ENCODE assay signal across 9 cellular contexts in genomic region chr10:93458821-93459257, GRCh38. TPM values are rescaled to one million over a fixed set of nuclear protein-coding genes. Genes with fewer than 3 reads are reported as not detected.
DNase-seq lines count a peak whose midpoint lies in the region; ATAC-seq and TF ChIP-seq lines count a peak whose summit lies in the region.
"Had no signal": no experiment of that assay in that cellular context is flagged by ENCODE, and none has a peak within 500 bp of the region (broad histone marks: within the 10 kb centered on the region; RNA-seq: fewer than 3 reads in every experiment).

No MANE protein-coding gene starts in this region.

- H3K9me3 Mint-ChIP-seq in activated CD4-positive, alpha-beta T cell treated with anti-CD3 and anti-CD28 coated beads, Interleukin-2, amount 10 ng/mL, durations not matched to agents 24 days and 14 days, result no peaks in the 10 kb centered on the region
- H3K9me3 Mint-ChIP-seq: CD4-positive, CD25-positive, alpha-beta regulatory T cell had no signal

- H3K27me3 ChIP-seq in breast epithelium, result no peaks in the 10 kb centered on the region
- no peaks in the 10 kb centered on the region for H3K27me3 ChIP-seq in tibial artery

- H3K4me3 ChIP-seq in breast epithelium (peak overlapping the region in 1 of 3 donors; percentile 57), tibial artery (peak overlapping the region; percentile 9 to 25)

- peak; percentile 43 for ATAC-seq in left lobe of liver

- peaks cover 16% of the 10 kb centered on the region for H3K4me1 Mint-ChIP-seq in activated CD4-positive, alpha-beta T cell treated with anti-CD3 and anti-CD28 coated beads, Interleukin-2, amount 10 ng/mL, durations not matched to agents 24 days and 14 days

- H3K27ac Mint-ChIP-seq in activated CD4-positive, alpha-beta T cell treated with anti-CD3 and anti-CD28 coated beads, Interleukin-2, amount 10 ng/mL, durations not matched to agents 24 days and 14 days, result peak overlapping the region; percentile 66
- H3K27ac Mint-ChIP-seq: CD4-positive, CD25-positive, alpha-beta regulatory T cell had no signal

- H3K36me3 ChIP-seq in breast epithelium (no peaks in the 10 kb centered on the region), tibial artery (peaks cover 0 to 4% (median 0%) of the 10 kb centered on the region in 3 donors)

- H3K27ac ChIP-seq in breast epithelium (peak overlapping the region; percentile 94 to 99), tibial artery (peak overlapping the region; percentile 91 to 92)

- TF ChIP-seq CTCF in breast epithelium (IDR thresholded peaks at IDR 0.05) (no peak), tibial artery (IDR thresholded peaks at IDR 0.05) (no peak)

- no peak overlapping the region for H3K4me3 Mint-ChIP-seq in activated CD4-positive, alpha-beta T cell treated with anti-CD3 and anti-CD28 coated beads, Interleukin-2, amount 10 ng/mL, durations not matched to agents 24 days and 14 days
- H3K4me3 Mint-ChIP-seq: CD4-positive, CD25-positive, alpha-beta regulatory T cell had no signal

- no peak for TF ChIP-seq POLR2A in breast epithelium (IDR thresholded peaks at IDR 0.05)

- H3K36me3 Mint-ChIP-seq in activated CD4-positive, alpha-beta T cell treated with anti-CD3 and anti-CD28 coated beads, Interleukin-2, amount 10 ng/mL, durations not matched to agents 24 days and 14 days (ENCODE audit: low read depth), result peaks cover 1% of the 10 kb centered on the region
- H3K36me3 Mint-ChIP-seq: CD4-positive, CD25-positive, alpha-beta regulatory T cell had no signal

- H3K27me3 Mint-ChIP-seq in activated CD4-positive, alpha-beta T cell treated with anti-CD3 and anti-CD28 coated beads, Interleukin-2, amount 10 ng/mL, durations not matched to agents 24 days and 14 days, result no peaks in the 10 kb centered on the region

- intact Hi-C loops in activated CD4-positive, alpha-beta T cell treated with anti-CD3 and anti-CD28 coated beads, Interleukin-2, amount 10 ng/mL, durations not matched to agents 24 days and 14 days (cut with micrococcal nuclease), result no loop called here
- intact Hi-C loops in breast epithelium (cut with DNase I; ENCODE audit: low total_unique reads) (no loop called here), tibial artery (cut with DNase I; ENCODE audit: low total_unique reads) (no loop called here)

- DNase-seq in activated CD4-positive, alpha-beta T cell treated with anti-CD3 and anti-CD28 coated beads, Interleukin-2, amount 10 ng/mL, durations not matched to agents 24 days and 14 days, result no peak
- no peak for DNase-seq in activated CD4-positive, alpha-beta T cell treated with anti-CD3 and anti-CD28 coated beads for 1 hour
- peak; percentile 75 to 95 for DNase-seq in breast epithelium (ENCODE audit: low spot score in 2 of 2)
- no peak for DNase-seq in left lobe of liver (ENCODE audit: low spot score)
- peak; percentile 92 to 93 for DNase-seq in tibial artery
- DNase-seq in SKM-1 (lab: John Stamatoyannopoulos, UW; ENCODE audit: unreplicated experiment), result no peak
- no peak for DNase-seq in NCI-H524 treated with DMSO at 0.1 percent for 48 hours (lab: John Stamatoyannopoulos, UW)
- DNase-seq in SHP77 (lab: John Stamatoyannopoulos, UW), result no peak
- DNase-seq: CD4-positive, CD25-positive, alpha-beta regulatory T cell had no signal

- H3K9me3 ChIP-seq in breast epithelium (no peaks in the 10 kb centered on the region), tibial artery (no peaks in the 10 kb centered on the region)

- H3K4me1 ChIP-seq in breast epithelium, result peaks cover 37 to 42% of the 10 kb centered on the region in 2 donors
- peaks cover 0 to 64% (median 53%) of the 10 kb centered on the region in 4 donors for H3K4me1 ChIP-seq in tibial artery

RNA-seq across cellular contexts. Expression of gene MYOF, which starts 23.3 kb away (rescaled TPM):
- total RNA-seq in activated CD4-positive, alpha-beta T cell treated with anti-CD3 and anti-CD28 coated beads, Interleukin-2, amount 10 ng/mL, durations not matched to agents 24 days and 14 days, result 23.8 and 25.4 TPM in 2 replicates
- 100 to 1,000 TPM; 118 to 131 (median 130) TPM for total RNA-seq in breast epithelium
- 3.2 TPM for total RNA-seq in left lobe of liver

RNA-seq across cellular contexts. Expression of gene CEP55, which starts 37.6 kb away (rescaled TPM):
- total RNA-seq in activated CD4-positive, alpha-beta T cell treated with anti-CD3 and anti-CD28 coated beads, Interleukin-2, amount 10 ng/mL, durations not matched to agents 24 days and 14 days, result 58.5 and 59.3 TPM in 2 replicates
- total RNA-seq in breast epithelium (1 to 10 TPM in 1 of 3 donors, under 1 TPM in 2; 0.33 to 2.1 (median 0.73) TPM), left lobe of liver (0.08 TPM)

Comparison
In these comparisons a context has a peak if more than half of its experiments do, and no peak if none do; other contexts are left out.
1. DNase-seq: peak in breast epithelium (2 of 2) and tibial artery (2 of 2); none in activated CD4-positive, alpha-beta T cell treated with anti-CD3 and anti-CD28 coated beads, Interleukin-2, amount 10 ng/mL, durations not matched to agents 24 days and 14 days (single experiment), activated CD4-positive, alpha-beta T cell treated with anti-CD3 and anti-CD28 coated beads for 1 hour (single experiment), left lobe of liver (single experiment), SKM-1 (single experiment), NCI-H524 treated with DMSO at 0.1 percent for 48 hours (single experiment) and SHP77 (0 of 2).
2. RNA of gene CEP55, which starts 37.6 kb away (total RNA-seq): 58.5 to 59.3 TPM in activated CD4-positive, alpha-beta T cell treated with anti-CD3 and anti-CD28 coated beads, Interleukin-2, amount 10 ng/mL, durations not matched to agents 24 days and 14 days; 0.33 to 2.1 TPM in breast epithelium and 0.08 TPM in left lobe of liver (single experiment); every median in the first group is over 10 times any median in the second.